In the genomic region with DNA sequence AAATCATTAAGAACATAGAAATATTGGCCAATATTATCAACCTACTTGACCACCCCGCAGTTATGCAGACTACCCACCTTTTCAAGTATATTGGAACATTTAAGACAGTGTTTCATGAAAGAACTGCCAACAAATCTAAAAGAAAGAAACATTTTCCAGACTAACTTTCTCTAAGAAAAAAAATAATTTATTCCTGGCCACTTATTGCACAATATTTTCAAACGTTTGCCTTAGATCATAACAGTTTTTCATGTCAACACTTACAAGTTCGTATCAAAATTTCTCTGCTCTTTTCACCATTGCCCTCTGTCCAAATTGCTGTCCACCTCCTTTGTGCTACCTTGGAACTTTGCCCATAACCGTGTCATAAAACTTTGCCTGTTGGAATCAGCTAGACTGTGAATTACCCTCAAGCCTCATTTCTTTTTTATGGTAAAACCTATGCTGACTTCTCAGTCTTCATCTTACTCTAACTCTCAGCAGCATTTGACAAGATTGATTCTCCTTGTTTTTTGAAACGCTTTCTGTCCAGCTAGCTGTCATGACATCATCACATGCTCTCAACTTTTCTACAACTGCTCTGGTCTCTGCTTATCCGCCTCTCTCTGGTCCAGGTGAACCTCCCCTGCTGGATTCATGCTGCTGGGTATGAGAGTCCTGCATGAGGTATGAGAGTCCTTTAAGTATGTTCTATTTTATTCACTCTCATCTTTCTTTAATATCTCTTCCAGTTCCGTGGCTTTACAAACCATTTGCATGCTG, we compare ENCODE assay signal across 15 cellular contexts.
"Had no signal": no experiment of that assay in that cellular context is flagged by ENCODE, and none has a peak within 500 bp of the region (broad histone marks: within the 10 kb centered on the region; RNA-seq: fewer than 3 reads in every experiment).

No MANE protein-coding gene starts in this region.

- ATAC-seq: natural killer cell; stimulated activated memory B cell treated with anti-CD40 and anti-IgM and Interleukin-4, amounts not matched to agents 10 μg/mL and 1 μg/mL and 100 μg/mL, for 72 hours had no signal

- H3K27me3 ChIP-seq: neutrophil, thyroid gland had no signal

- H3K4me3 ChIP-seq: thyroid gland had no signal

- H3K4me1 ChIP-seq: thyroid gland had no signal

- H3K27ac Mint-ChIP-seq: activated CD4-positive, alpha-beta T cell treated with anti-CD3 and anti-CD28 coated beads, Interleukin-2, amount 10 ng/mL, durations not matched to agents 7 days and 5 days; activated naive CD8-positive, alpha-beta T cell treated with anti-CD3 and anti-CD28 coated beads for 36 hours; dendritic cell treated with granulocyte-macrophage colony-stimulating factor and Interleukin-4, amounts not matched to agents 40 ng/mL and 50 ng/mL, for 4 days; immature natural killer cell; natural killer cell; stimulated activated memory B cell treated with anti-CD40 and anti-IgM and Interleukin-4, amounts not matched to agents 10 μg/mL and 1 μg/mL and 100 μg/mL, for 72 hours; T-helper 2 cell treated with Interferon-gamma antibody and Interleukin-4, amounts not matched to agents 5 μg/mL and 100 μg/mL, for 36 hours had no signal

- H3K36me3 ChIP-seq: neutrophil, thyroid gland had no signal

- H3K27ac ChIP-seq: neutrophil, thyroid gland had no signal

- DNase-seq: activated CD4-positive, alpha-beta T cell treated with anti-CD3 and anti-CD28 coated beads, Interleukin-2, amount 10 ng/mL, durations not matched to agents 7 days and 5 days; activated naive CD8-positive, alpha-beta T cell treated with anti-CD3 and anti-CD28 coated beads for 36 hours; anterior cingulate cortex; cerebellar nuclear complex; effector memory CD4-positive, alpha-beta T cell; foreskin melanocyte; immature natural killer cell; natural killer cell; retina; stimulated activated CD4-positive, alpha-beta T cell treated with anti-CD3 and anti-CD28 coated beads, Interleukin-2, amount 100 ng/mL, for 48 hours; thyroid gland had no signal

- H3K4me1 Mint-ChIP-seq: activated CD4-positive, alpha-beta T cell treated with anti-CD3 and anti-CD28 coated beads, Interleukin-2, amount 10 ng/mL, durations not matched to agents 7 days and 5 days; activated naive CD8-positive, alpha-beta T cell treated with anti-CD3 and anti-CD28 coated beads for 36 hours; immature natural killer cell; natural killer cell; stimulated activated memory B cell treated with anti-CD40 and anti-IgM and Interleukin-4, amounts not matched to agents 10 μg/mL and 1 μg/mL and 100 μg/mL, for 72 hours had no signal

- H3K4me3 Mint-ChIP-seq: activated CD4-positive, alpha-beta T cell treated with anti-CD3 and anti-CD28 coated beads, Interleukin-2, amount 10 ng/mL, durations not matched to agents 7 days and 5 days; activated naive CD8-positive, alpha-beta T cell treated with anti-CD3 and anti-CD28 coated beads for 36 hours; dendritic cell treated with granulocyte-macrophage colony-stimulating factor and Interleukin-4, amounts not matched to agents 40 ng/mL and 50 ng/mL, for 4 days; immature natural killer cell; natural killer cell; stimulated activated memory B cell treated with anti-CD40 and anti-IgM and Interleukin-4, amounts not matched to agents 10 μg/mL and 1 μg/mL and 100 μg/mL, for 72 hours; T-helper 2 cell treated with Interferon-gamma antibody and Interleukin-4, amounts not matched to agents 5 μg/mL and 100 μg/mL, for 36 hours had no signal

- H3K36me3 Mint-ChIP-seq: activated naive CD8-positive, alpha-beta T cell treated with anti-CD3 and anti-CD28 coated beads for 36 hours; immature natural killer cell; natural killer cell; stimulated activated memory B cell treated with anti-CD40 and anti-IgM and Interleukin-4, amounts not matched to agents 10 μg/mL and 1 μg/mL and 100 μg/mL, for 72 hours had no signal

- H3K27me3 Mint-ChIP-seq: activated CD4-positive, alpha-beta T cell treated with anti-CD3 and anti-CD28 coated beads, Interleukin-2, amount 10 ng/mL, durations not matched to agents 7 days and 5 days; dendritic cell treated with granulocyte-macrophage colony-stimulating factor and Interleukin-4, amounts not matched to agents 40 ng/mL and 50 ng/mL, for 4 days; stimulated activated memory B cell treated with anti-CD40 and anti-IgM and Interleukin-4, amounts not matched to agents 10 μg/mL and 1 μg/mL and 100 μg/mL, for 72 hours had no signal

- H3K9me3 ChIP-seq: neutrophil, thyroid gland had no signal
